Comparison of ENCODE assay signal across 14 cellular contexts in genomic region chr16:68368602-68368944, GRCh38. TPM values are rescaled to one million over a fixed set of nuclear protein-coding genes. Genes with fewer than 3 reads are reported as not detected.
DNase-seq lines count a peak whose midpoint lies in the region; ATAC-seq lines count a peak whose summit lies in the region.
"Had no signal": no experiment of that assay in that cellular context is flagged by ENCODE, and none has a peak within 500 bp of the region (broad histone marks: within the 10 kb centered on the region; RNA-seq: fewer than 3 reads in every experiment).

No MANE protein-coding gene starts in this region.

- ATAC-seq in HG02610 (IDR thresholded peaks at IDR 0.05; ENCODE audit: unreplicated experiment) (peak; percentile 44), GM19351 (IDR thresholded peaks at IDR 0.05; ENCODE audit: unreplicated experiment) (no peak)
- peak; percentile 21 for ATAC-seq in activated T-helper 17 cell treated with anti-CD3 and anti-CD28 coated beads, Interleukin-2, amount 50 U/mL, for 72 hours (replicated peaks)
- ATAC-seq in stimulated activated effector memory CD8-positive, alpha-beta T cell treated with anti-CD3 and anti-CD28 coated beads, Interleukin-12 subunit alpha, Interleukin-12 subunit beta, amount 100 ng/mL, for 72 hours: no peak

- CTCF ChIA-PET in activated CD4-positive, alpha-beta T cell treated with anti-CD3 and anti-CD28 coated beads, Interleukin-2, amount 10 ng/mL, durations not matched to agents 7 days and 5 days (lab: Charles Lee): interaction anchor here (0.7 to 4.9 kb wide), 6 partner anchors 8 to 142 kb away, joined by 3 to 32 read pairs (median 3); no protein-coding TSS in a partner anchor

- peak overlapping the region; percentile 42 for H3K4me3 Mint-ChIP-seq in activated CD4-positive, alpha-beta T cell treated with anti-CD3 and anti-CD28 coated beads, Interleukin-2, amount 10 ng/mL, durations not matched to agents 7 days and 5 days
- H3K4me3 Mint-ChIP-seq in activated T-helper 17 cell treated with anti-CD3 and anti-CD28 coated beads, Interleukin-2, amount 50 U/mL, for 72 hours: peak overlapping the region; percentile 29
- peak overlapping the region; percentile 7 for H3K4me3 Mint-ChIP-seq in stimulated activated effector memory CD8-positive, alpha-beta T cell treated with anti-CD3 and anti-CD28 coated beads, Interleukin-12 subunit alpha, Interleukin-12 subunit beta, amount 100 ng/mL, for 72 hours
- H3K4me3 Mint-ChIP-seq: nephron had no signal

- POLR2A ChIA-PET in activated CD4-positive, alpha-beta T cell treated with anti-CD3 and anti-CD28 coated beads, Interleukin-2, amount 10 ng/mL, durations not matched to agents 7 days and 5 days (lab: Charles Lee): no interaction called here

- H3K27me3 Mint-ChIP-seq in activated CD4-positive, alpha-beta T cell treated with anti-CD3 and anti-CD28 coated beads, Interleukin-2, amount 10 ng/mL, durations not matched to agents 7 days and 5 days: peaks cover 32% of the 10 kb centered on the region
- H3K27me3 Mint-ChIP-seq in activated T-helper 17 cell treated with anti-CD3 and anti-CD28 coated beads, Interleukin-2, amount 50 U/mL, for 72 hours: peaks cover 8% of the 10 kb centered on the region

- no peaks in the 10 kb centered on the region for H3K9me3 Mint-ChIP-seq in activated CD4-positive, alpha-beta T cell treated with anti-CD3 and anti-CD28 coated beads, Interleukin-2, amount 10 ng/mL, durations not matched to agents 7 days and 5 days
- no peaks in the 10 kb centered on the region for H3K9me3 Mint-ChIP-seq in activated T-helper 17 cell treated with anti-CD3 and anti-CD28 coated beads, Interleukin-2, amount 50 U/mL, for 72 hours
- no peaks in the 10 kb centered on the region for H3K9me3 Mint-ChIP-seq in stimulated activated effector memory CD8-positive, alpha-beta T cell treated with anti-CD3 and anti-CD28 coated beads, Interleukin-12 subunit alpha, Interleukin-12 subunit beta, amount 100 ng/mL, for 72 hours
- H3K9me3 Mint-ChIP-seq: nephron had no signal

- H3K4me1 Mint-ChIP-seq in activated CD4-positive, alpha-beta T cell treated with anti-CD3 and anti-CD28 coated beads, Interleukin-2, amount 10 ng/mL, durations not matched to agents 7 days and 5 days: peaks cover 42% of the 10 kb centered on the region
- peaks cover 32% of the 10 kb centered on the region for H3K4me1 Mint-ChIP-seq in activated T-helper 17 cell treated with anti-CD3 and anti-CD28 coated beads, Interleukin-2, amount 50 U/mL, for 72 hours
- H3K4me1 Mint-ChIP-seq in stimulated activated effector memory CD8-positive, alpha-beta T cell treated with anti-CD3 and anti-CD28 coated beads, Interleukin-12 subunit alpha, Interleukin-12 subunit beta, amount 100 ng/mL, for 72 hours: peaks cover 69% of the 10 kb centered on the region

- H3K27ac Mint-ChIP-seq in activated CD4-positive, alpha-beta T cell treated with anti-CD3 and anti-CD28 coated beads, Interleukin-2, amount 10 ng/mL, durations not matched to agents 7 days and 5 days: peak overlapping the region; percentile 74
- H3K27ac Mint-ChIP-seq in activated T-helper 17 cell treated with anti-CD3 and anti-CD28 coated beads, Interleukin-2, amount 50 U/mL, for 72 hours: no peak overlapping the region
- peak overlapping the region; percentile 30 for H3K27ac Mint-ChIP-seq in stimulated activated effector memory CD8-positive, alpha-beta T cell treated with anti-CD3 and anti-CD28 coated beads, Interleukin-12 subunit alpha, Interleukin-12 subunit beta, amount 100 ng/mL, for 72 hours
- H3K27ac Mint-ChIP-seq: nephron had no signal

- no peak for DNase-seq in activated CD4-positive, alpha-beta T cell treated with anti-CD3 and anti-CD28 coated beads, Interleukin-2, amount 10 ng/mL, durations not matched to agents 7 days and 5 days
- DNase-seq in activated CD4-positive, alpha-beta T cell treated with anti-CD3 and anti-CD28 coated beads for 4 hours: no peak
- DNase-seq in stimulated activated effector memory CD8-positive, alpha-beta T cell treated with anti-CD3 and anti-CD28 coated beads, Interleukin-12 subunit alpha, Interleukin-12 subunit beta, amount 100 ng/mL, for 72 hours (ENCODE audit: low spot score in 2 of 2): no peak
- DNase-seq in SHP77 (lab: John Stamatoyannopoulos, UW) (no peak), UCSD-AML1 (lab: John Stamatoyannopoulos, UW; ENCODE audit: unreplicated experiment) (no peak)
- DNase-seq: ACHN, amygdala, NCI-H1105, NCI-H526 treated with DMSO at 0.1 percent for 48 hours, uterus had no signal

- H3K36me3 Mint-ChIP-seq in activated CD4-positive, alpha-beta T cell treated with anti-CD3 and anti-CD28 coated beads, Interleukin-2, amount 10 ng/mL, durations not matched to agents 7 days and 5 days (ENCODE audit: low read depth): no peaks in the 10 kb centered on the region
- H3K36me3 Mint-ChIP-seq in activated T-helper 17 cell treated with anti-CD3 and anti-CD28 coated beads, Interleukin-2, amount 50 U/mL, for 72 hours (ENCODE audit: low read depth): no peaks in the 10 kb centered on the region
- H3K36me3 Mint-ChIP-seq in stimulated activated effector memory CD8-positive, alpha-beta T cell treated with anti-CD3 and anti-CD28 coated beads, Interleukin-12 subunit alpha, Interleukin-12 subunit beta, amount 100 ng/mL, for 72 hours: no peaks in the 10 kb centered on the region

RNA-seq across cellular contexts. Expression of gene PRMT7, which starts 57.8 kb away (rescaled TPM):
- 10 to 100 TPM; 76.9 TPM for total RNA-seq in activated CD4-positive, alpha-beta T cell treated with anti-CD3 and anti-CD28 coated beads, Interleukin-2, amount 10 ng/mL, durations not matched to agents 7 days and 5 days
- total RNA-seq in activated T-helper 17 cell treated with anti-CD3 and anti-CD28 coated beads, Interleukin-2, amount 50 U/mL, for 72 hours: 10 to 100 TPM; 53.3 to 57.8 TPM

RNA-seq across cellular contexts. Expression of gene SLC7A6OS, which starts 57.8 kb away (rescaled TPM):
- total RNA-seq in activated CD4-positive, alpha-beta T cell treated with anti-CD3 and anti-CD28 coated beads, Interleukin-2, amount 10 ng/mL, durations not matched to agents 7 days and 5 days: 10 to 100 TPM; 25.9 to 28.6 TPM
- 10 to 100 TPM; 21.3 to 21.8 TPM for total RNA-seq in activated T-helper 17 cell treated with anti-CD3 and anti-CD28 coated beads, Interleukin-2, amount 50 U/mL, for 72 hours

Comparison
In these comparisons a context has a peak if more than half of its experiments do, and no peak if none do; other contexts are left out.
1. ATAC-seq: peak in HG02610 (single experiment) and activated T-helper 17 cell treated with anti-CD3 and anti-CD28 coated beads, Interleukin-2, amount 50 U/mL, for 72 hours (single experiment); none in stimulated activated effector memory CD8-positive, alpha-beta T cell treated with anti-CD3 and anti-CD28 coated beads, Interleukin-12 subunit alpha, Interleukin-12 subunit beta, amount 100 ng/mL, for 72 hours (single experiment) and GM19351 (single experiment).
2. Peak in every context shown above with its lines, with median percentiles within 50 percentile points of each other: H3K4me3 Mint-ChIP-seq.